ENCODE assay signal across 19 cellular contexts in the genomic region with DNA sequence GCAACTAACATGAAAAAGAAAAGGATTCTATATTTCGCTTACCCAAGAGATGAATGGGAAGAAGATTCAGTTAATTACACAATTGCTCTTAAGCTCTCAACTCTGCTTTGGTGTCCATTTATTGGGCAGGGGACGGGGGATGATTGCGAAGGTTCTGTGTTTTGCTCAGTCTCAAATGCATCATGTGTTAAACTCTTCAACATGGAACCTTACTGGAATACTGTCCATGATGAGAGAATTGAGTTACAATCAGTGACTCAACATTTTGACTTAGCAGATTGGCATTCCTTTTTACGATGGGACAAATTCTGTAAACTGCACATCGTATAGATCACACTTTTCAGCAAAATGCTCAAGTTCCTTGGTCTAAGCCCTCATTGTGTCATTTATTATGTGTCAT.
DNase-seq lines count a peak whose midpoint lies in the region; ATAC-seq and TF ChIP-seq lines count a peak whose summit lies in the region.
"Had no signal": no experiment of that assay in that cellular context is flagged by ENCODE, and none has a peak within 500 bp of the region (broad histone marks: within the 10 kb centered on the region; RNA-seq: fewer than 3 reads in every experiment).

No MANE protein-coding gene starts in this region.

- H3K4me1 Mint-ChIP-seq in GM23338, result peaks cover 36% of the 10 kb centered on the region
- peaks cover 42% of the 10 kb centered on the region for H3K4me1 Mint-ChIP-seq in T-helper 17 cell

- no peak for TF ChIP-seq POLR2A in heart left ventricle (IDR thresholded peaks at IDR 0.05)

- peak overlapping the region; percentile 73; the same call in 1 of the 2 replicates for H3K27ac Mint-ChIP-seq in GM23338
- no peak overlapping the region for H3K27ac Mint-ChIP-seq in T-helper 17 cell
- H3K27ac Mint-ChIP-seq: nephron progenitor cell had no signal

- H3K9me2 ChIP-seq in GM23338 (ENCODE audit: insufficient read depth), result no peaks in the 10 kb centered on the region

- WGBS in heart left ventricle, 4 donors, result 74 to 95% (median 83%) methylated on average over 5 of the region's 5 CpGs

- ATAC-seq in GM23338, result no peak
- no peak for ATAC-seq in T-helper 17 cell
- no peak for ATAC-seq in heart left ventricle
- ATAC-seq: gastrocnemius medialis had no signal

- H3K27ac ChIP-seq in GM23338 (ENCODE audit: low read depth) (no peak overlapping the region), heart left ventricle (no peak overlapping the region), WERI-Rb-1 (no peak overlapping the region)
- H3K27ac ChIP-seq: gastrocnemius medialis, RWPE1, stomach had no signal

- peaks cover 68% of the 10 kb centered on the region for H3K79me2 ChIP-seq in GM23338 (replicated peaks; ENCODE audit: insufficient read depth)

- H3K4me3 ChIP-seq in GM23338, result no peak overlapping the region
- no peak overlapping the region for H3K4me3 ChIP-seq in fibroblast of villous mesenchyme (ENCODE audit: low read depth, low read length)
- H3K4me3 ChIP-seq in heart left ventricle, result no peak overlapping the region
- H3K4me3 ChIP-seq in WERI-Rb-1 (ENCODE audit: low read depth, low read length), result no peak overlapping the region
- H3K4me3 ChIP-seq: gastrocnemius medialis, lung, MG63, stomach had no signal

- intact Hi-C loops in heart left ventricle (cut with DNase I), result no loop called here

- no peak overlapping the region for H2AFZ ChIP-seq in GM23338

- H3K9me3 ChIP-seq in T-helper 17 cell (ENCODE audit: control insufficient read depth, low read length, poor library complexity, severe bottlenecking) (no peaks in the 10 kb centered on the region), heart left ventricle (peaks cover 0 to 4% (median 0%) of the 10 kb centered on the region in 12 donors), WERI-Rb-1 (ENCODE audit: severe bottlenecking) (no peaks in the 10 kb centered on the region)
- H3K9me3 ChIP-seq: gastrocnemius medialis, MG63, stomach had no signal

- no peak overlapping the region for H3K4me3 Mint-ChIP-seq in GM23338
- H3K4me3 Mint-ChIP-seq in T-helper 17 cell, result peak overlapping the region; percentile 21
- H3K4me3 Mint-ChIP-seq: nephron progenitor cell had no signal

- H3K27me3 Mint-ChIP-seq in GM23338 (ENCODE audit: insufficient read depth, low read depth, poor library complexity), result peaks cover 3% of the 10 kb centered on the region
- no peaks in the 10 kb centered on the region for H3K27me3 Mint-ChIP-seq in T-helper 17 cell

- H3K36me3 ChIP-seq in GM23338 (ENCODE audit: insufficient read depth), result no peaks in the 10 kb centered on the region
- peaks cover 0 to 8% (median 0%) of the 10 kb centered on the region in 9 donors for H3K36me3 ChIP-seq in heart left ventricle
- no peaks in the 10 kb centered on the region for H3K36me3 ChIP-seq in WERI-Rb-1
- H3K36me3 ChIP-seq: gastrocnemius medialis, stomach had no signal

- H4K20me1 ChIP-seq in GM23338 (replicated peaks; ENCODE audit: insufficient read depth), result 0 out of 2 replicates have a peak, but pooled peaks cover 4% of the 10 kb centered on the region

- peaks cover 29% of the 10 kb centered on the region for H3K4me1 ChIP-seq in GM23338 (ENCODE audit: insufficient read depth)
- peaks cover 8 to 94% (median 50%) of the 10 kb centered on the region in 12 donors for H3K4me1 ChIP-seq in heart left ventricle

- DNase-seq in AG08395 (ENCODE audit: low spot score), result peak; percentile 37
- DNase-seq in GM23338 (ENCODE audit: low spot score), result no peak
- no peak for DNase-seq in T-helper 17 cell
- DNase-seq in fibroblast of villous mesenchyme (ENCODE audit: low read depth), result peak; percentile 55
- no peak for DNase-seq in heart left ventricle
- DNase-seq in effector CD8-positive, alpha-beta T cell (lab: John Stamatoyannopoulos, UW), result no peak
- DNase-seq in NOMO-1 (lab: John Stamatoyannopoulos, UW; ENCODE audit: unreplicated experiment in 2 of 2), result no peak
- no peak for DNase-seq in WERI-Rb-1
- DNase-seq: activated CD4-positive, alpha-beta T cell treated with anti-CD3 and anti-CD28 coated beads for 1 hour; activated CD8-positive, alpha-beta memory T cell treated with anti-CD3 and anti-CD28 coated beads, Interleukin-2, amount 50 U/mL, for 4 hours; gastrocnemius medialis; MG63; NCI-H2081; NCI-H82; nephron progenitor cell; stomach; T-helper 2 cell had no signal

- H3K36me3 Mint-ChIP-seq in GM23338 (ENCODE audit: low read depth), result 0 out of 3 replicates have a peak, but pooled peaks cover 6% of the 10 kb centered on the region
- H3K36me3 Mint-ChIP-seq in T-helper 17 cell (ENCODE audit: low read depth), result peaks cover 3% of the 10 kb centered on the region

- no peaks in the 10 kb centered on the region; the same call in 2 of the 3 replicates for H3K9me3 Mint-ChIP-seq in GM23338
- H3K9me3 Mint-ChIP-seq: nephron progenitor cell had no signal

- H3K4me2 ChIP-seq in GM23338, result no peak overlapping the region

- TF ChIP-seq CTCF in GM23338 (conservative IDR thresholded peaks at IDR 0.05; ENCODE audit: low read depth in 2 of 2) (no peak), fibroblast of villous mesenchyme (IDR thresholded peaks at IDR 0.05; ENCODE audit: insufficient read depth, low read depth, low read length) (no peak), heart left ventricle (IDR thresholded peaks at IDR 0.05) (no peak), WERI-Rb-1 (IDR thresholded peaks at IDR 0.05; ENCODE audit: low read depth, low read length) (no peak)

- H3K27me3 ChIP-seq in GM23338 (ENCODE audit: insufficient read depth) (no peaks in the 10 kb centered on the region), heart left ventricle (no peaks in the 10 kb centered on the region), WERI-Rb-1 (ENCODE audit: insufficient read depth, low read depth, severe bottlenecking) (no peaks in the 10 kb centered on the region)
- H3K27me3 ChIP-seq: gastrocnemius medialis, MG63, stomach had no signal

- no peaks in the 10 kb centered on the region for H3F3A ChIP-seq in GM23338 (replicated peaks; ENCODE audit: low read depth)

TF ChIP-seq in GM23338, 12 proteins besides CTCF, POLR2A, EP300 and RAD21:
- TF ChIP-seq CREB1 (CRISPR knock-in tag; IDR thresholded peaks at IDR 0.05; ENCODE audit: low read depth), result no peak
- TF ChIP-seq, protein P1, sequence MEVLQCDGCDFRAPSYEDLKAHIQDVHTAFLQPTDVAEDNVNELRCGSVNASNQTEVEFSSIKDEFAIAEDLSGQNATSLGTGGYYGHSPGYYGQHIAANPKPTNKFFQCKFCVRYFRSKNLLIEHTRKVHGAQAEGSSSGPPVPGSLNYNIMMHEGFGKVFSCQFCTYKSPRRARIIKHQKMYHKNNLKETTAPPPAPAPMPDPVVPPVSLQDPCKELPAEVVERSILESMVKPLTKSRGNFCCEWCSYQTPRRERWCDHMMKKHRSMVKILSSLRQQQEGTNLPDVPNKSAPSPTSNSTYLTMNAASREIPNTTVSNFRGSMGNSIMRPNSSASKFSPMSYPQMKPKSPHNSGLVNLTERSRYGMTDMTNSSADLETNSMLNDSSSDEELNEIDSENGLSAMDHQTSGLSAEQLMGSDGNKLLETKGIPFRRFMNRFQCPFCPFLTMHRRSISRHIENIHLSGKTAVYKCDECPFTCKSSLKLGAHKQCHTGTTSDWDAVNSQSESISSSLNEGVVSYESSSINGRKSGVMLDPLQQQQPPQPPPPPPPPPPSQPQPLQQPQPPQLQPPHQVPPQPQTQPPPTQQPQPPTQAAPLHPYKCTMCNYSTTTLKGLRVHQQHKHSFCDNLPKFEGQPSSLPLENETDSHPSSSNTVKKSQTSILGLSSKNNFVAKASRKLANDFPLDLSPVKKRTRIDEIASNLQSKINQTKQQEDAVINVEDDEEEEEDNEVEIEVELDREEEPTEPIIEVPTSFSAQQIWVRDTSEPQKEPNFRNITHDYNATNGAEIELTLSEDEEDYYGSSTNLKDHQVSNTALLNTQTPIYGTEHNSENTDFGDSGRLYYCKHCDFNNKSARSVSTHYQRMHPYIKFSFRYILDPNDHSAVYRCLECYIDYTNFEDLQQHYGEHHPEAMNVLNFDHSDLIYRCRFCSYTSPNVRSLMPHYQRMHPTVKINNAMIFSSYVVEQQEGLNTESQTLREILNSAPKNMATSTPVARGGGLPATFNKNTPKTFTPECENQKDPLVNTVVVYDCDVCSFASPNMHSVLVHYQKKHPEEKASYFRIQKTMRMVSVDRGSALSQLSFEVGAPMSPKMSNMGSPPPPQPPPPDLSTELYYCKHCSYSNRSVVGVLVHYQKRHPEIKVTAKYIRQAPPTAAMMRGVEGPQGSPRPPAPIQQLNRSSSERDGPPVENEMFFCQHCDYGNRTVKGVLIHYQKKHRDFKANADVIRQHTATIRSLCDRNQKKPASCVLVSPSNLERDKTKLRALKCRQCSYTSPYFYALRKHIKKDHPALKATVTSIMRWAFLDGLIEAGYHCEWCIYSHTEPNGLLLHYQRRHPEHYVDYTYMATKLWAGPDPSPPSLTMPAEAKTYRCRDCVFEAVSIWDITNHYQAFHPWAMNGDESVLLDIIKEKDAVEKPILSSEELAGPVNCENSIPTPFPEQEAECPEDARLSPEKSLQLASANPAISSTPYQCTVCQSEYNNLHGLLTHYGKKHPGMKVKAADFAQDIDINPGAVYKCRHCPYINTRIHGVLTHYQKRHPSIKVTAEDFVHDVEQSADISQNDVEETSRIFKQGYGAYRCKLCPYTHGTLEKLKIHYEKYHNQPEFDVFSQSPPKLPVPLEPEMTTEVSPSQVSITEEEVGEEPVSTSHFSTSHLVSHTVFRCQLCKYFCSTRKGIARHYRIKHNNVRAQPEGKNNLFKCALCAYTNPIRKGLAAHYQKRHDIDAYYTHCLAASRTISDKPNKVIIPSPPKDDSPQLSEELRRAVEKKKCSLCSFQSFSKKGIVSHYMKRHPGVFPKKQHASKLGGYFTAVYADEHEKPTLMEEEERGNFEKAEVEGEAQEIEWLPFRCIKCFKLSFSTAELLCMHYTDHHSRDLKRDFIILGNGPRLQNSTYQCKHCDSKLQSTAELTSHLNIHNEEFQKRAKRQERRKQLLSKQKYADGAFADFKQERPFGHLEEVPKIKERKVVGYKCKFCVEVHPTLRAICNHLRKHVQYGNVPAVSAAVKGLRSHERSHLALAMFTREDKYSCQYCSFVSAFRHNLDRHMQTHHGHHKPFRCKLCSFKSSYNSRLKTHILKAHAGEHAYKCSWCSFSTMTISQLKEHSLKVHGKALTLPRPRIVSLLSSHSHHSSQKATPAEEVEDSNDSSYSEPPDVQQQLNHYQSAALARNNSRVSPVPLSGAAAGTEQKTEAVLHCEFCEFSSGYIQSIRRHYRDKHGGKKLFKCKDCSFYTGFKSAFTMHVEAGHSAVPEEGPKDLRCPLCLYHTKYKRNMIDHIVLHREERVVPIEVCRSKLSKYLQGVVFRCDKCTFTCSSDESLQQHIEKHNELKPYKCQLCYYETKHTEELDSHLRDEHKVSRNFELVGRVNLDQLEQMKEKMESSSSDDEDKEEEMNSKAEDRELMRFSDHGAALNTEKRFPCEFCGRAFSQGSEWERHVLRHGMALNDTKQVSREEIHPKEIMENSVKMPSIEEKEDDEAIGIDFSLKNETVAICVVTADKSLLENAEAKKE (CRISPR knock-in tag; IDR thresholded peaks at IDR 0.05), result no peak
TF ChIP-seq in GM23338: peak in this region for 0.

Comparison
In these comparisons a context has a peak if more than half of its experiments do, and no peak if none do; other contexts are left out.
1. DNase-seq: peak in AG08395 (single experiment) and fibroblast of villous mesenchyme (single experiment); none in GM23338 (single experiment), T-helper 17 cell (0 of 3), heart left ventricle (0 of 5), effector CD8-positive, alpha-beta T cell (single experiment), NOMO-1 (0 of 2) and WERI-Rb-1 (single experiment).